In genomic region chr12:127944211-127944899, GRCh38 we compare ENCODE assay signal across 16 cellular contexts.
"Had no signal": no experiment of that assay in that cellular context is flagged by ENCODE, and none has a peak within 500 bp of the region (broad histone marks: within the 10 kb centered on the region; RNA-seq: fewer than 3 reads in every experiment).

No MANE protein-coding gene starts in this region.

- H3K27ac Mint-ChIP-seq: activated CD8-positive, alpha-beta T cell treated with anti-CD3 and anti-CD28 coated beads for 36 hours; endodermal cell had no signal

- H3K4me3 Mint-ChIP-seq: activated CD8-positive, alpha-beta T cell treated with anti-CD3 and anti-CD28 coated beads for 36 hours; activated T-cell treated with anti-CD3 and anti-CD28 coated beads, Interleukin-2, amount 50 U/mL, for 4 hours; endodermal cell; nephron progenitor cell had no signal

- H3K4me2 ChIP-seq: smooth muscle cell had no signal

- H3K27ac ChIP-seq: psoas muscle, right lobe of liver, upper lobe of right lung had no signal

- H3K4me1 ChIP-seq: psoas muscle, right lobe of liver, upper lobe of right lung had no signal

- H3K4me1 Mint-ChIP-seq: endodermal cell had no signal

- DNase-seq: activated CD4-positive, alpha-beta T cell treated with anti-CD3 and anti-CD28 coated beads for 4 hours; activated CD8-positive, alpha-beta T cell treated with anti-CD3 and anti-CD28 coated beads for 36 hours; activated effector memory CD4-positive, alpha-beta T cell treated with Interleukin-2 at 50 U/mL for 16 hours; activated naive CD4-positive, alpha-beta T cell treated with anti-CD3 and anti-CD28 coated beads, Interleukin-2, amount 50 U/mL, for 16 hours; activated T-cell treated with anti-CD3 and anti-CD28 coated beads, Interleukin-2, amount 50 U/mL, for 4 hours; endodermal cell; kidney glomerular epithelial cell; nephron progenitor cell; occipital lobe; psoas muscle; right lobe of liver; stimulated activated CD4-positive, alpha-beta T cell treated with anti-CD3 and anti-CD28 coated beads, Interleukin-4, amount 100 ng/mL, for 4 hours; stimulated activated naive CD8-positive, alpha-beta T cell treated with anti-CD3 and anti-CD28 coated beads, Interleukin-15, Interleukin-2, amounts not matched to agents 100 U/mL and 50 U/mL, for 24 hours; T-helper 2 cell; upper lobe of right lung had no signal

- ATAC-seq: activated CD8-positive, alpha-beta T cell treated with anti-CD3 and anti-CD28 coated beads for 36 hours; activated T-cell treated with anti-CD3 and anti-CD28 coated beads, Interleukin-2, amount 50 U/mL, for 4 hours; psoas muscle; right lobe of liver; stimulated activated naive CD8-positive, alpha-beta T cell treated with anti-CD3 and anti-CD28 coated beads, Interleukin-15, Interleukin-2, amounts not matched to agents 100 U/mL and 50 U/mL, for 24 hours; upper lobe of right lung had no signal

- H3K27me3 Mint-ChIP-seq: activated CD8-positive, alpha-beta T cell treated with anti-CD3 and anti-CD28 coated beads for 36 hours had no signal

- H3K9me3 ChIP-seq: psoas muscle, right lobe of liver, upper lobe of right lung had no signal

- H3K36me3 ChIP-seq: right lobe of liver, upper lobe of right lung had no signal

- H3K4me3 ChIP-seq: psoas muscle, right lobe of liver, smooth muscle cell, upper lobe of right lung had no signal

- H3K27me3 ChIP-seq: right lobe of liver, upper lobe of right lung had no signal
